In genomic region chr10:93673791-93674190, GRCh38 we compare ENCODE assay signal across 5 cellular contexts.
"Had no signal": no experiment of that assay in that cellular context is flagged by ENCODE, and none has a peak within 500 bp of the region (broad histone marks: within the 10 kb centered on the region; RNA-seq: fewer than 3 reads in every experiment).

No MANE protein-coding gene starts in this region.

- H3K4me3 ChIP-seq: K562 had no signal

- ATAC-seq: K562 had no signal

- FAIRE-seq: HTR-8/SVneo, K562 had no signal

- H3K27ac ChIP-seq: HL-60 had no signal

- DNase-seq: IMR-90, KBM-7 had no signal
